8 cellular contexts compared by ENCODE assay signal in the genomic region with DNA sequence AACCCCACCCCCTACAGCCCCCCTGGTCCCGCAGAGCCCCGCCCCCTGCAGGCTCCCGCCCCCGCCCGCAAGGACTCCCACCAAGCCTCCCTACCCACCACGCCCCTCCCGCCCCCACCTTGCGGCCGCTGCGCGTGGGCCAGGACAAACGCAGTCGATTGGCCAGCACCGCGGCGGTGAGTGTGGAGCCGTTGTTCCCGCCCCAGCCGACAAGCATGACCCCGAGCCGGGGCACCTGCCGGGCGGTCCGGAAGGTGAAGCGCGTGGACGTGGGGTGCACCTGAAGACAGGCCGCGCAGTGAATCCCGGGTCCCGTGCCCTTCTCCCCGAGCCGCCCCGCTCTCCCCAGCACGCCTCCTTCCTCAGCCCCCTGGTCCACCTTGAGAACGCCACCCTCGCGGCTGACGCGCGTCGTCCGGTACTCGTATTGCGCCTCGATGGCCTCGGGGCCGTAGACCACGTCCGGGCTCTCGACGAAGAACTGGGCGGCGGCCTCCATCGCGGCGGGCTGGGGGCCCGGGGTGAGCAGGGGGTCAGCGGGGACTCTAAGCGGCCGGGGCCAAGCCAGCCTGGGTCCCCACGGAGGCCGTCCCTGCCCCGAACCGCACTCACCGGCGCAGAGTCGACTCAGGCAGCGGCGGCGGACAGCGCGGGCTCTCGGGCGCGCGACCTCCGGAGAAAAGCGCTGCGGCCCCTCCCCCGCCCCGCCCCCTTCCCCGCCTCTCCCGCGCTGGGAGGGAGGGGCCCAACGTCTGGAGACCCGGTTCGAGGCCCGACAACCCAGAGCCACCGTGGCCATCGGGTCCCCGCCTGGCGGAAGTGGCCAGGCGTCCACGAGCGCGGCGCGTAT. TPM values are rescaled to one million over a fixed set of nuclear protein-coding genes. Genes with fewer than 3 reads are reported as not detected.
A peak's percentile ranks its signal among the peaks of the same experiment; 100 is the strongest.
DNase-seq lines count a peak whose midpoint lies in the region; FAIRE-seq and TF ChIP-seq lines count a peak whose summit lies in the region.

ISYNA1 (minus strand) TSS at position 653 of the 850 bp plus-strand sequence; CDS start at position 499, 154 bp downstream.

- H3K4ac ChIP-seq in H1 (replicated peaks; ENCODE audit: insufficient read length, low read depth, low read length) (peak within 1 kb of the TSS; percentile 97), mesenchymal stem cell (ENCODE audit: low read depth in 1 of 2, low read length in 2 of 2) (peak within 1 kb of the TSS; percentile 69 to 73)

- peaks cover 5 to 31% (median 24%) of the 10 kb centered on the region in 4 experiments for H3K4me1 ChIP-seq in H1 (replicated peaks in 1 of 4; ENCODE audit: control insufficient read depth in 3 of 4, insufficient read depth in 4 of 4, low read length in 3 of 4)
- peaks cover 69% of the 10 kb centered on the region for H3K4me1 ChIP-seq in mesenchymal stem cell (ENCODE audit: control insufficient read depth, insufficient read depth, low read depth, low read length)

- H4K8ac ChIP-seq in H1 (ENCODE audit: extremely low read depth, insufficient read depth, low read length) (peak within 1 kb of the TSS; percentile 88), mesenchymal stem cell (ENCODE audit: low read length) (peak within 1 kb of the TSS; percentile 76)

- peaks cover 4% of the 10 kb centered on the region for H3K9me3 Mint-ChIP-seq in stimulated activated naive CD8-positive, alpha-beta T cell treated with anti-CD3 and anti-CD28 coated beads, Interleukin-15, Interleukin-2, amounts not matched to agents 100 ng/mL and 50 ng/mL, for 24 hours

- H3K4me3 Mint-ChIP-seq in stimulated activated naive CD8-positive, alpha-beta T cell treated with anti-CD3 and anti-CD28 coated beads, Interleukin-15, Interleukin-2, amounts not matched to agents 100 ng/mL and 50 ng/mL, for 24 hours = peak within 1 kb of the TSS; percentile 65

- H3K4me1 Mint-ChIP-seq in stimulated activated naive CD8-positive, alpha-beta T cell treated with anti-CD3 and anti-CD28 coated beads, Interleukin-15, Interleukin-2, amounts not matched to agents 100 ng/mL and 50 ng/mL, for 24 hours (ENCODE audit: low read depth) = peaks cover 16% of the 10 kb centered on the region

- peak within 1 kb of the TSS; percentile 65; the same call in 1 of the 2 replicates for H2AK5ac ChIP-seq in H1 (ENCODE audit: low read depth, low read length)
- peak within 1 kb of the TSS; percentile 31 for H2AK5ac ChIP-seq in mesenchymal stem cell (ENCODE audit: low read length, severe bottlenecking)

- H3K27me3 ChIP-seq in H1 (replicated peaks in 1 of 4; ENCODE audit: control insufficient read depth in 3 of 4, extremely low read depth in 1 of 4, insufficient read depth in 3 of 4, low read length in 3 of 4) (no peaks in the 10 kb centered on the region; a peak in 1 of 7 replicates), mesenchymal stem cell (ENCODE audit: control insufficient read depth in 1 of 2, insufficient read depth in 1 of 2, low read length in 2 of 2) (no peaks in the 10 kb centered on the region)

- H2AFZ ChIP-seq in H1 (ENCODE audit: low read length) = no peak within 1 kb of the TSS
- H2AFZ ChIP-seq in mesenchymal stem cell (ENCODE audit: low read depth, low read length) = no peak within 1 kb of the TSS

- 2% methylated on average over 35 of the region's 99 CpGs; no CpG with 5 or more reads in 1 of the 2 experiments for WGBS in H1 (ENCODE audit: extremely low coverage in 1 of 2, insufficient coverage in 1 of 2, insufficient read length in 1 of 2, insufficient replicate concordance in 2 of 2, low coverage in 1 of 2, low lambda C conversion rate in 2 of 2, missing lambda C conversion rate in 1 of 2), 2 experiments
- 0% methylated on average over 44 of the region's 99 CpGs for WGBS in mesenchymal stem cell

- no peak within 1 kb of the TSS for H3K14ac ChIP-seq in H1 (ENCODE audit: insufficient read length)
- peak within 1 kb of the TSS in 1 of 2 experiments; percentile 97 for H3K14ac ChIP-seq in mesenchymal stem cell (ENCODE audit: low read length in 2 of 2)

- H3K18ac ChIP-seq in H1 (ENCODE audit: extremely low read depth, low read length) (peak within 1 kb of the TSS; percentile 98), mesenchymal stem cell (ENCODE audit: low read depth in 1 of 2, low read length in 2 of 2) (peak within 1 kb of the TSS; percentile 55 to 94)

- H3K4me2 ChIP-seq in H1 (ENCODE audit: insufficient read depth in 1 of 2, low read depth in 2 of 2, low read length in 2 of 2) (peak within 1 kb of the TSS; percentile 80 to 99), mesenchymal stem cell (ENCODE audit: low read length, poor library complexity, severe bottlenecking) (peak within 1 kb of the TSS; percentile 98)

- H3K36me3 ChIP-seq in H1 (ENCODE audit: control insufficient read depth in 2 of 4, insufficient read depth in 4 of 4, low read length in 3 of 4) (peaks cover 2 to 13% (median 7%) of the 10 kb centered on the region in 4 experiments; a peak in 4 of 8 replicates), mesenchymal stem cell (ENCODE audit: control insufficient read depth in 1 of 2, insufficient read depth in 2 of 2, low read depth in 1 of 2, low read length in 2 of 2) (peaks cover 12 to 54% of the 10 kb centered on the region in 2 experiments)

- CTCF ChIA-PET in H1 (lab: Charles Lee; ENCODE audit: partially characterized antibody) = interaction anchor here (0.6 to 1.6 kb wide), 4 partner anchors 12 to 151 kb away, joined by 4 to 5 read pairs (median 5); partner anchors contain the start of gene REX1BD

- no peaks in the 10 kb centered on the region for H3K27me3 Mint-ChIP-seq in stimulated activated naive CD8-positive, alpha-beta T cell treated with anti-CD3 and anti-CD28 coated beads, Interleukin-15, Interleukin-2, amounts not matched to agents 100 ng/mL and 50 ng/mL, for 24 hours

- TF ChIP-seq EP300 in H1 (IDR thresholded peaks at IDR 0.05; ENCODE audit: borderline replicate concordance in 1 of 2, low read depth in 2 of 2, low read length in 2 of 2) = no peak

- H3K4me3 ChIP-seq in H1 (ENCODE audit: extremely low read depth in 1 of 4, insufficient read depth in 2 of 4, low read depth in 3 of 4, low read length in 4 of 4) (peak within 1 kb of the TSS; percentile 69 to 94 (median 80)), mesenchymal stem cell (ENCODE audit: insufficient read depth in 1 of 2, low read depth in 1 of 2, low read length in 2 of 2) (peak within 1 kb of the TSS; percentile 72 to 79)

- H2BK20ac ChIP-seq in H1 (ENCODE audit: low read length) = 0 out of 2 replicates have a peak within 1 kb of the TSS, but pooled peaks have one; percentile 48

- TF ChIP-seq CTCF in H1 (IDR thresholded peaks at IDR 0.05; ENCODE audit: control extremely low read depth in 1 of 3, insufficient read depth in 1 of 3, low read depth in 1 of 3, low read length in 3 of 3) = no peak

- H3K23ac ChIP-seq in H1 (ENCODE audit: insufficient read length) (no peak within 1 kb of the TSS), mesenchymal stem cell (ENCODE audit: low read length in 2 of 2) (peak within 1 kb of the TSS in 1 of 2 experiments; percentile 91)

- H4K5ac ChIP-seq in H1 (ENCODE audit: insufficient read length, low read depth, low read length) = peak within 1 kb of the TSS; percentile 89

- peaks cover 6% of the 10 kb centered on the region for H3K36me3 Mint-ChIP-seq in stimulated activated naive CD8-positive, alpha-beta T cell treated with anti-CD3 and anti-CD28 coated beads, Interleukin-15, Interleukin-2, amounts not matched to agents 100 ng/mL and 50 ng/mL, for 24 hours (ENCODE audit: low read depth)

- no peaks in the 10 kb centered on the region for H3K79me2 ChIP-seq in H1 (ENCODE audit: control insufficient read depth in 1 of 2, insufficient read depth in 2 of 2, low read length in 2 of 2)

- POLR2A ChIA-PET in H1 (lab: Charles Lee; ENCODE audit: partially characterized antibody) = interaction anchor here (0.6 to 2.1 kb wide), 11 partner anchors 8 to 1078 kb away, joined by 3 to 5 read pairs (median 3); partner anchors contain the start of genes JUND, SSBP4 and TSSK6

- peaks cover 20% of the 10 kb centered on the region; the same call in 1 of the 2 replicates for H3K23me2 ChIP-seq in H1 (ENCODE audit: low read depth, low read length)

- no peak for TF ChIP-seq POLR2A in H1 (IDR thresholded peaks at IDR 0.05; ENCODE audit: control extremely low read depth in 1 of 2, low read depth in 2 of 2, low read length in 2 of 2)

- TF ChIP-seq RAD21 in H1 (IDR thresholded peaks at IDR 0.05 in 1 of 2, conservative IDR thresholded peaks at IDR 0.05 in 1 of 2; ENCODE audit: low read depth in 2 of 2, low read length in 2 of 2) = no peak

- peaks cover 0 to 21% of the 10 kb centered on the region in 2 experiments for H4K20me1 ChIP-seq in H1 (replicated peaks in 1 of 2; ENCODE audit: control insufficient read depth in 1 of 2, insufficient read depth in 2 of 2, low read length in 2 of 2)

- H2BK15ac ChIP-seq in H1 (ENCODE audit: low read length) (peak within 1 kb of the TSS; percentile 96; the same call in 1 of the 2 replicates), mesenchymal stem cell (ENCODE audit: low read depth, poor library complexity, severe bottlenecking) (peak within 1 kb of the TSS; percentile 30)

- peak within 1 kb of the TSS; percentile 69 for H3K56ac ChIP-seq in H1 (replicated peaks; ENCODE audit: insufficient read length, low read depth, low read length)

- no peak within 1 kb of the TSS for H3K27ac Mint-ChIP-seq in stimulated activated naive CD8-positive, alpha-beta T cell treated with anti-CD3 and anti-CD28 coated beads, Interleukin-15, Interleukin-2, amounts not matched to agents 100 ng/mL and 50 ng/mL, for 24 hours

- H3K27ac ChIP-seq in H1 (ENCODE audit: low read depth, low read length) (peak within 1 kb of the TSS; percentile 58; the same call in 1 of the 2 replicates), mesenchymal stem cell (ENCODE audit: low read length, poor library complexity, severe bottlenecking) (peak within 1 kb of the TSS; percentile 70)

- DNase-seq in ELF-1 (ENCODE audit: low read depth, low spot score) (peak; percentile 66), KG1 (lab: John Stamatoyannopoulos, UW) (peak; percentile 57), H1 (ENCODE audit: low read depth in 1 of 2, low spot score in 2 of 2) (peak in 1 of 2 experiments; percentile 89), mesenchymal stem cell (peak; percentile 71), medulla oblongata (ENCODE audit: extremely low spot score) (no peak), cerebellar cortex (ENCODE audit: low spot score) (no peak)
- DNase-seq in activated CD4-positive, alpha-beta T cell treated with anti-CD3 and anti-CD28 coated beads, Interleukin-2, amount 50 U/mL, for 4 hours = peak; percentile 57 to 63

- H4K91ac ChIP-seq in H1 (replicated peaks; ENCODE audit: insufficient read length, low read length) (peak within 1 kb of the TSS; percentile 99), mesenchymal stem cell (ENCODE audit: low read length) (peak within 1 kb of the TSS; percentile 91)

- H3K9ac ChIP-seq in H1 (replicated peaks in 1 of 4; ENCODE audit: extremely low read depth in 1 of 4, low read depth in 3 of 4, low read length in 3 of 4) (peak within 1 kb of the TSS; percentile 43 to 84 (median 58); a peak in 6 of 7 replicates), mesenchymal stem cell (ENCODE audit: low read length) (peak within 1 kb of the TSS; percentile 53)

- H3K9me3 ChIP-seq in H1 (ENCODE audit: insufficient read depth in 2 of 2, low read depth in 1 of 2, low read length in 1 of 2) (no peaks in the 10 kb centered on the region), mesenchymal stem cell (ENCODE audit: control insufficient read depth, low read length) (no peaks in the 10 kb centered on the region)

- peak within 1 kb of the TSS; percentile 61 for H2BK120ac ChIP-seq in H1 (replicated peaks; ENCODE audit: low read depth, low read length)
- H2BK120ac ChIP-seq in mesenchymal stem cell (ENCODE audit: low read depth, low read length) = peak within 1 kb of the TSS; percentile 56

- FAIRE-seq in H1 (lab: Jason Lieb, UNC) = no peak

- H3K79me1 ChIP-seq in H1 (ENCODE audit: low read depth, low read length) = no peaks in the 10 kb centered on the region; the same call in 1 of the 2 replicates
- H3K79me1 ChIP-seq in mesenchymal stem cell (replicated peaks; ENCODE audit: low read length, poor library complexity, severe bottlenecking) = peaks cover 10% of the 10 kb centered on the region

- H2BK12ac ChIP-seq in H1 (ENCODE audit: low read depth, low read length) = peak within 1 kb of the TSS; percentile 87; the same call in 1 of the 2 replicates
- peak within 1 kb of the TSS in 1 of 2 experiments; percentile 83 for H2BK12ac ChIP-seq in mesenchymal stem cell (ENCODE audit: low read length in 2 of 2)

- peak within 1 kb of the TSS; percentile 96 for H2BK5ac ChIP-seq in H1 (ENCODE audit: low read depth, low read length)
- H2BK5ac ChIP-seq in mesenchymal stem cell (ENCODE audit: low read depth, low read length, poor library complexity, severe bottlenecking) = peak within 1 kb of the TSS; percentile 39

RNA-seq across cellular contexts. Expression of gene ISYNA1, which starts in this region (rescaled TPM):
- total RNA-seq in H1 (2021; fragmentation: NEBNext Ultra II Directional; extraction: Animal tissue kit (Norgen Biotek cat#: 25700)) = 207 and 215 TPM in 2 replicates
- polyA plus RNA-seq in H1 (2011; rRNA removed) = 264 and 330 TPM in 2 replicates
- 164 TPM for polyA plus RNA-seq in H1 (2011; cell fraction: cytosol; rRNA removed)
- 558 TPM for polyA plus RNA-seq in H1 (2011; cell fraction: nucleus; rRNA removed)
- 147 to 255 TPM (median 231 TPM) in 4 replicates for polyA plus RNA-seq in H1 (2012, experiment 1 of 2)
- polyA plus RNA-seq in H1 (2012, experiment 2 of 2) = 269 TPM
- 172 TPM for polyA plus RNA-seq in H1 (2013, experiment 1 of 2)
- 158 TPM for polyA plus RNA-seq in H1 (2013, experiment 2 of 2)
- 67.7 and 79.7 TPM in 2 replicates for polyA minus RNA-seq in H1 (2011; rRNA and poly(A)+ RNA removed)
- 153 TPM for polyA minus RNA-seq in H1 (2011; cell fraction: cytosol; rRNA and poly(A)+ RNA removed)
- polyA minus RNA-seq in H1 (2011; cell fraction: nucleus; rRNA and poly(A)+ RNA removed) = 97.1 TPM
- polyA plus RNA-seq in mesenchymal stem cell (2013, experiment 1 of 2) = 83.2 TPM
- polyA plus RNA-seq in mesenchymal stem cell (2013, experiment 2 of 2) = 85.1 TPM

Comparison
In these comparisons a context has a peak if more than half of its experiments do, and no peak if none do; other contexts are left out.
1. DNase-seq: peak in ELF-1 (single experiment), KG1 (single experiment), activated CD4-positive, alpha-beta T cell treated with anti-CD3 and anti-CD28 coated beads, Interleukin-2, amount 50 U/mL, for 4 hours (2 of 2) and mesenchymal stem cell (single experiment); none in medulla oblongata (single experiment) and cerebellar cortex (single experiment).